Comparison of ENCODE assay signal across 19 cellular contexts in genomic region chr2:241349941-241350340, GRCh38. TPM values are rescaled to one million over a fixed set of nuclear protein-coding genes. Genes with fewer than 3 reads are reported as not detected.
DNase-seq lines count a peak whose midpoint lies in the region; ATAC-seq, FAIRE-seq and TF ChIP-seq lines count a peak whose summit lies in the region.
"Had no signal": no experiment of that assay in that cellular context is flagged by ENCODE, and none has a peak within 500 bp of the region (broad histone marks: within the 10 kb centered on the region; RNA-seq: fewer than 3 reads in every experiment).

No MANE protein-coding gene starts in this region.

- DNase-seq in A549 (ENCODE audit: low read depth in 1 of 2, low spot score in 1 of 2) = no peak
- no peak for DNase-seq in Calu3
- no peak for DNase-seq in endothelial cell (ENCODE audit: low spot score)
- no peak for DNase-seq in neural crest cell (ENCODE audit: low read depth, low spot score)
- DNase-seq in activated CD4-positive, alpha-beta T cell treated with anti-CD3 and anti-CD28 coated beads for 4 hours = no peak
- no peak for DNase-seq in activated T-cell treated with anti-CD3 and anti-CD28 coated beads, Interleukin-2, amount 50 U/mL, for 4 hours
- DNase-seq in activated CD4-positive, alpha-beta T cell treated with anti-CD3 and anti-CD28 coated beads, Interleukin-2, amount 50 U/mL, for 1 hour = no peak
- DNase-seq: AML-193; CD4-positive, alpha-beta T cell; DMS153; DMS79; GDM1; GOT3; H7 had no signal

- peak overlapping the region; percentile 49 to 59; a peak in 4 of 6 replicates for H3K27ac ChIP-seq in A549

- TF ChIP-seq CTCF in A549 (IDR thresholded peaks at IDR 0.05) (no peak), Calu3 (IDR thresholded peaks at IDR 0.05; ENCODE audit: unreplicated experiment) (no peak), endothelial cell (IDR thresholded peaks at IDR 0.05; ENCODE audit: unreplicated experiment) (no peak), neural crest cell (conservative IDR thresholded peaks at IDR 0.05) (no peak)

- no peak for TF ChIP-seq EP300 in A549 (IDR thresholded peaks at IDR 0.05)

- BruUV-seq in Calu3 (replicated peaks; lab: Mats Ljungman, UMichigan) = no TSS peak

- H3K4me2 ChIP-seq in A549 = peak overlapping the region; percentile 65

- H3K4me3 Mint-ChIP-seq in Calu3 (ENCODE audit: low read depth, unreplicated experiment) (no peak overlapping the region), endothelial cell (ENCODE audit: unreplicated experiment) (peak overlapping the region; percentile 66), neural crest cell (no peak overlapping the region)
- no peak overlapping the region for H3K4me3 Mint-ChIP-seq in activated T-cell treated with anti-CD3 and anti-CD28 coated beads, Interleukin-2, amount 50 U/mL, for 4 hours
- H3K4me3 Mint-ChIP-seq: CD4-positive, alpha-beta T cell had no signal

- intact Hi-C loops in Calu3 (cut with micrococcal nuclease; ENCODE audit: unreplicated experiment) = loop anchor here (5.0 kb wide), 1 partner anchor 33 kb away; the partner anchor contains the start of genes HDLBP and SEPTIN2

- peaks cover 47% of the 10 kb centered on the region for H3K4me1 Mint-ChIP-seq in Calu3 (ENCODE audit: low read depth, unreplicated experiment)
- H3K4me1 Mint-ChIP-seq in endothelial cell (ENCODE audit: unreplicated experiment) = peaks cover 6% of the 10 kb centered on the region
- peaks cover 3% of the 10 kb centered on the region for H3K4me1 Mint-ChIP-seq in neural crest cell
- H3K4me1 Mint-ChIP-seq in activated T-cell treated with anti-CD3 and anti-CD28 coated beads, Interleukin-2, amount 50 U/mL, for 4 hours (ENCODE audit: low read depth) = peaks cover 6% of the 10 kb centered on the region

- POLR2A ChIA-PET in A549 (lab: Yijun Ruan, JAX) = no interaction called here

- ATAC-seq in A549 = no peak
- ATAC-seq in activated T-cell treated with anti-CD3 and anti-CD28 coated beads, Interleukin-2, amount 50 U/mL, for 4 hours = no peak
- ATAC-seq: HCT116 had no signal

- H3K27ac Mint-ChIP-seq in Calu3 (ENCODE audit: unreplicated experiment) = peak overlapping the region; percentile 12
- H3K27ac Mint-ChIP-seq in endothelial cell (ENCODE audit: unreplicated experiment) = no peak overlapping the region
- peak overlapping the region; percentile 57 for H3K27ac Mint-ChIP-seq in neural crest cell (ENCODE audit: unreplicated experiment)

- H3K4me3 ChIP-seq in A549 = no peak overlapping the region

- H3K4me1 ChIP-seq in A549 = peaks cover 59% of the 10 kb centered on the region

- CTCF ChIA-PET in A549 (lab: Yijun Ruan, JAX) (interaction anchor here (1.9 kb wide), 1 partner anchor 34 kb away, joined by 4 read pairs; no protein-coding TSS in a partner anchor), Calu3 (lab: Charles Lee) (no interaction called here)

- 90% methylated on average over 8 of the region's 8 CpGs for WGBS in A549 (ENCODE audit: missing lambda C conversion rate)

- H3K27me3 Mint-ChIP-seq in Calu3 (ENCODE audit: unreplicated experiment) (no peaks in the 10 kb centered on the region), endothelial cell (ENCODE audit: unreplicated experiment) (peaks cover 2% of the 10 kb centered on the region), neural crest cell (ENCODE audit: low read depth) (no peaks in the 10 kb centered on the region)
- no peaks in the 10 kb centered on the region for H3K27me3 Mint-ChIP-seq in activated T-cell treated with anti-CD3 and anti-CD28 coated beads, Interleukin-2, amount 50 U/mL, for 4 hours (ENCODE audit: low read depth)
- H3K27me3 Mint-ChIP-seq: CD4-positive, alpha-beta T cell had no signal

- H3K36me3 Mint-ChIP-seq in Calu3 (ENCODE audit: insufficient read depth, unreplicated experiment) (peaks cover 77% of the 10 kb centered on the region), endothelial cell (ENCODE audit: low read depth, unreplicated experiment) (peaks cover 49% of the 10 kb centered on the region), neural crest cell (ENCODE audit: low read depth) (peaks cover 15% of the 10 kb centered on the region)
- H3K36me3 Mint-ChIP-seq in activated T-cell treated with anti-CD3 and anti-CD28 coated beads, Interleukin-2, amount 50 U/mL, for 4 hours (ENCODE audit: insufficient read depth) = peaks cover 29% of the 10 kb centered on the region

- FAIRE-seq in A549 (lab: Jason Lieb, UNC) = no peak
- FAIRE-seq: A204.1, GM12892, GM18507 had no signal

- no peak for TF ChIP-seq RAD21 in A549 (conservative IDR thresholded peaks at IDR 0.05 in 1 of 2, IDR thresholded peaks at IDR 0.05 in 1 of 2)

- no peaks in the 10 kb centered on the region for H3K9me3 Mint-ChIP-seq in Calu3 (ENCODE audit: low read depth, unreplicated experiment)
- no peaks in the 10 kb centered on the region for H3K9me3 Mint-ChIP-seq in endothelial cell (ENCODE audit: unreplicated experiment)
- no peaks in the 10 kb centered on the region for H3K9me3 Mint-ChIP-seq in neural crest cell
- no peaks in the 10 kb centered on the region for H3K9me3 Mint-ChIP-seq in activated T-cell treated with anti-CD3 and anti-CD28 coated beads, Interleukin-2, amount 50 U/mL, for 4 hours
- H3K9me3 Mint-ChIP-seq: CD4-positive, alpha-beta T cell had no signal

- no peak for TF ChIP-seq POLR2A in A549 (IDR thresholded peaks at IDR 0.05; ENCODE audit: low read length)

- H3K9me3 ChIP-seq in A549 = no peaks in the 10 kb centered on the region
- H3K9me3 ChIP-seq: Caco-2 had no signal

TF ChIP-seq in A549, 52 proteins besides CTCF, POLR2A, EP300 and RAD21:
- TF ChIP-seq ESRRA (IDR thresholded peaks at IDR 0.05; ENCODE audit: borderline replicate concordance, low read length) = no peak
- no peak for TF ChIP-seq CHD4 (IDR thresholded peaks at IDR 0.05; ENCODE audit: borderline replicate concordance)
- TF ChIP-seq KDM1A (IDR thresholded peaks at IDR 0.05; ENCODE audit: low read depth) = no peak
- TF ChIP-seq TFCP2L1 (CRISPR knock-in tag; IDR thresholded peaks at IDR 0.05) = no peak
- TF ChIP-seq ZSCAN20 (CRISPR knock-in tag; IDR thresholded peaks at IDR 0.05) = no peak
- no peak for TF ChIP-seq TP53 (CRISPR knock-in tag; IDR thresholded peaks at IDR 0.05)
- TF ChIP-seq SMC3 (IDR thresholded peaks at IDR 0.05) = no peak
- TF ChIP-seq GATA3 (IDR thresholded peaks at IDR 0.05; ENCODE audit: borderline replicate concordance) = no peak
- TF ChIP-seq HEYL (CRISPR knock-in tag; IDR thresholded peaks at IDR 0.05) = no peak
- TF ChIP-seq, protein P1, sequence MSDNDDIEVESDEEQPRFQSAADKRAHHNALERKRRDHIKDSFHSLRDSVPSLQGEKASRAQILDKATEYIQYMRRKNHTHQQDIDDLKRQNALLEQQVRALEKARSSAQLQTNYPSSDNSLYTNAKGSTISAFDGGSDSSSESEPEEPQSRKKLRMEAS (IDR thresholded peaks at IDR 0.05) = no peak
- TF ChIP-seq SREBF2 (IDR thresholded peaks at IDR 0.05) = no peak
- no peak for TF ChIP-seq EHMT2 (IDR thresholded peaks at IDR 0.05; ENCODE audit: low read depth)
- TF ChIP-seq, protein P2, sequence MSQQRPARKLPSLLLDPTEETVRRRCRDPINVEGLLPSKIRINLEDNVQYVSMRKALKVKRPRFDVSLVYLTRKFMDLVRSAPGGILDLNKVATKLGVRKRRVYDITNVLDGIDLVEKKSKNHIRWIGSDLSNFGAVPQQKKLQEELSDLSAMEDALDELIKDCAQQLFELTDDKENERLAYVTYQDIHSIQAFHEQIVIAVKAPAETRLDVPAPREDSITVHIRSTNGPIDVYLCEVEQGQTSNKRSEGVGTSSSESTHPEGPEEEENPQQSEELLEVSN (IDR thresholded peaks at IDR 0.05; ENCODE audit: borderline replicate concordance, low read depth) = no peak
- no peak for TF ChIP-seq ZNF302 (CRISPR knock-in tag; IDR thresholded peaks at IDR 0.05)
- no peak for TF ChIP-seq FOXS1 (CRISPR knock-in tag; IDR thresholded peaks at IDR 0.05)

RNA-seq across cellular contexts. Expression of gene FARP2, which starts 6.1 kb away (rescaled TPM):
- polyA plus RNA-seq in A549 (2011; rRNA removed) = 29.1 and 34.9 TPM in 2 replicates
- 12.5 and 16.1 TPM in 2 replicates for polyA plus RNA-seq in A549 (2012; cell fraction: cytosol; rRNA removed)
- polyA plus RNA-seq in A549 (2012; cell fraction: nucleus; rRNA removed) = 28.9 and 44.5 TPM in 2 replicates
- 16.0 to 18.8 TPM (median 17.0 TPM) in 3 replicates for polyA plus RNA-seq in A549 (2017; fragmentation: RNase III; extraction: RNeasy Plus Mini Kit Qiagen cat#74134 plus additional on column Dnase treatment)
- polyA minus RNA-seq in A549 (2011; rRNA and poly(A)+ RNA removed) = 61.8 and 62.5 TPM in 2 replicates
- 59.0 and 67.7 TPM in 2 replicates for total RNA-seq in Calu3 (2022)
- 19.1 TPM for total RNA-seq in endothelial cell (ENCODE audit: unreplicated experiment)
- total RNA-seq in neural crest cell = 34.4 and 36.1 TPM in 2 replicates
- 10 to 100 TPM; 29.5 to 35.6 (median 30.3) TPM for total RNA-seq in activated T-cell treated with anti-CD3 and anti-CD28 coated beads, Interleukin-2, amount 50 U/mL, for 4 hours

RNA-seq across cellular contexts. Expression of gene SEPTIN2, which starts 34.2 kb away (rescaled TPM):
- 660 and 762 TPM in 2 replicates for polyA plus RNA-seq in A549 (2011; rRNA removed)
- 183 and 200 TPM in 2 replicates for polyA plus RNA-seq in A549 (2012; cell fraction: cytosol; rRNA removed)
- polyA plus RNA-seq in A549 (2012; cell fraction: nucleus; rRNA removed) = 107 and 190 TPM in 2 replicates
- polyA plus RNA-seq in A549 (2017; fragmentation: RNase III; extraction: RNeasy Plus Mini Kit Qiagen cat#74134 plus additional on column Dnase treatment) = 341 to 359 TPM (median 358 TPM) in 3 replicates
- 343 and 364 TPM in 2 replicates for polyA minus RNA-seq in A549 (2011; rRNA and poly(A)+ RNA removed)
- 413 and 445 TPM in 2 replicates for total RNA-seq in Calu3 (2022)
- total RNA-seq in endothelial cell (ENCODE audit: unreplicated experiment) = 487 TPM
- total RNA-seq in neural crest cell = 466 and 490 TPM in 2 replicates
- 100 to 1,000 TPM; 185 to 215 (median 189) TPM for total RNA-seq in activated T-cell treated with anti-CD3 and anti-CD28 coated beads, Interleukin-2, amount 50 U/mL, for 4 hours

RNA-seq across cellular contexts. Expression of gene HDLBP, which starts 34.5 kb away (rescaled TPM):
- polyA plus RNA-seq in A549 (2011; rRNA removed) (292 and 330 TPM in 2 replicates), A549 (2017; fragmentation: RNase III; extraction: RNeasy Plus Mini Kit Qiagen cat#74134 plus additional on column Dnase treatment) (237 to 256 TPM (median 248 TPM) in 3 replicates)
- 204 and 209 TPM in 2 replicates for polyA plus RNA-seq in A549 (2012; cell fraction: cytosol; rRNA removed)
- 276 and 324 TPM in 2 replicates for polyA plus RNA-seq in A549 (2012; cell fraction: nucleus; rRNA removed)
- 657 and 686 TPM in 2 replicates for polyA minus RNA-seq in A549 (2011; rRNA and poly(A)+ RNA removed)
- total RNA-seq in Calu3 (2022) (429 and 493 TPM in 2 replicates), endothelial cell (ENCODE audit: unreplicated experiment) (364 TPM), neural crest cell (320 and 333 TPM in 2 replicates)
- 100 to 1,000 TPM; 231 to 270 (median 257) TPM for total RNA-seq in activated T-cell treated with anti-CD3 and anti-CD28 coated beads, Interleukin-2, amount 50 U/mL, for 4 hours
